In the genomic region with DNA sequence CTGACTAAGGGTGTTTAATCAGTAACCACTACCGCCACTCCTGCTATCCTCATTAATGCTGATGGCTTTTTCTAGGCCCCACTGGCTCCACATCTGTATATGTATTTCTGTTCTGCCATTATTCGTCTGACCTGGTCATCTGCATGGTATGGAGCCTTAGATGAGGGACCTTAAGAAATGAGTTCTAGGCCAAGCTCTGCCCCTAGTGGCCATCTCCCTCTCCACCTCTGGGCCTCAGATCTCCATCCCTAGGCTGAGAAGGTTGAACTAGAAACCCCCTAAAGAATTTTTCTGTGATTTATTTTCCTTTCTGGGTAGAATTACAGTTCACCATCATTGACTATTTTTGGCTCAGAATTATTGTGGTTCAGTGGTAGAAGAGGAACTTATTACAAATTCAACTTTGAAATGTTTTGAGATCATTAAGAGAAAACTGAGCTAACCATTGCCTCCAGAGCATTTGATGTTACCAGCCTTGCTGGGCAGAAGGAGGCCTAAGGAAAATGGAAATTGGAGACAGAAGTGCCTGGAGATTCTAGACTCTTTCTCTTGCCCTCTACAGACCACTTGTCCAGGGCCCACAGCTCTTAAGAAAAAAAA, we compare ENCODE assay signal across 11 cellular contexts.
DNase-seq lines count a peak whose midpoint lies in the region; ATAC-seq, FAIRE-seq and TF ChIP-seq lines count a peak whose summit lies in the region.
"Had no signal": no experiment of that assay in that cellular context is flagged by ENCODE, and none has a peak within 500 bp of the region (broad histone marks: within the 10 kb centered on the region; RNA-seq: fewer than 3 reads in every experiment).

No MANE protein-coding gene starts in this region.

- peak; percentile 6 for DNase-seq in A673 (ENCODE audit: low spot score)
- no peak for DNase-seq in GM12892 (ENCODE audit: insufficient read length)
- DNase-seq in RPMI8226, result peak; percentile 13
- no peak for DNase-seq in foreskin keratinocyte
- no peak for DNase-seq in activated naive CD4-positive, alpha-beta T cell treated with Interleukin-2 at 50 U/mL for 16 hours
- no peak for DNase-seq in activated CD4-positive, alpha-beta memory T cell treated with anti-CD3 and anti-CD28 coated beads, Interleukin-2, amount 10 ng/mL, durations not matched to agents 7 days and 5 days
- DNase-seq in GM12891 (ENCODE audit: insufficient read length, low spot score), result no peak
- DNase-seq: activated naive CD4-positive, alpha-beta T cell treated with anti-CD3 and anti-CD28 coated beads for 36 hours; stimulated activated CD4-positive, alpha-beta T cell treated with anti-CD3 and anti-CD28 coated beads, Interleukin-2, amount 100 ng/mL, for 24 hours had no signal

- no peaks in the 10 kb centered on the region for H3K36me3 ChIP-seq in A673 (ENCODE audit: insufficient read depth, low read length, poor library complexity, severe bottlenecking)

- H3K27ac Mint-ChIP-seq in activated CD4-positive, alpha-beta memory T cell treated with anti-CD3 and anti-CD28 coated beads, Interleukin-2, amount 10 ng/mL, durations not matched to agents 7 days and 5 days, result no peak overlapping the region
- H3K27ac Mint-ChIP-seq: activated naive CD4-positive, alpha-beta T cell treated with anti-CD3 and anti-CD28 coated beads for 36 hours had no signal

- POLR2A ChIA-PET in A673 (lab: Charles Lee; ENCODE audit: low non-redundant PET), result interaction anchor here (0.6 kb wide), 1 partner anchor 224 kb away, joined by 3 read pairs; no protein-coding TSS in a partner anchor
- POLR2A ChIA-PET in activated CD4-positive, alpha-beta memory T cell treated with anti-CD3 and anti-CD28 coated beads, Interleukin-2, amount 10 ng/mL, durations not matched to agents 7 days and 5 days (lab: Charles Lee), result no interaction called here

- H3K4me3 Mint-ChIP-seq in activated CD4-positive, alpha-beta memory T cell treated with anti-CD3 and anti-CD28 coated beads, Interleukin-2, amount 10 ng/mL, durations not matched to agents 7 days and 5 days, result no peak overlapping the region
- H3K4me3 Mint-ChIP-seq: activated naive CD4-positive, alpha-beta T cell treated with anti-CD3 and anti-CD28 coated beads for 36 hours had no signal

- no TSS peak for BruUV-seq in A673 (replicated peaks; lab: Mats Ljungman, UMichigan)

- no peaks in the 10 kb centered on the region for H3K36me3 Mint-ChIP-seq in activated CD4-positive, alpha-beta memory T cell treated with anti-CD3 and anti-CD28 coated beads, Interleukin-2, amount 10 ng/mL, durations not matched to agents 7 days and 5 days (ENCODE audit: low read depth)

- CTCF ChIA-PET in A673 (lab: Charles Lee), result interaction anchor here (0.6 kb wide), 1 partner anchor 1113 kb away, joined by 5 read pairs; no protein-coding TSS in a partner anchor
- CTCF ChIA-PET in activated CD4-positive, alpha-beta memory T cell treated with anti-CD3 and anti-CD28 coated beads, Interleukin-2, amount 10 ng/mL, durations not matched to agents 7 days and 5 days (lab: Charles Lee), result interaction anchor here (1.6 kb wide), 1 partner anchor 15 kb away, joined by 3 read pairs; no protein-coding TSS in a partner anchor

- H3K4me1 Mint-ChIP-seq in activated CD4-positive, alpha-beta memory T cell treated with anti-CD3 and anti-CD28 coated beads, Interleukin-2, amount 10 ng/mL, durations not matched to agents 7 days and 5 days, result no peaks in the 10 kb centered on the region

- intact Hi-C loops in A673 (cut with micrococcal nuclease; ENCODE audit: unreplicated experiment), result no loop called here

- no peaks in the 10 kb centered on the region for H3K4me1 ChIP-seq in A673 (ENCODE audit: insufficient read depth, low read length, poor library complexity, severe bottlenecking)
- no peaks in the 10 kb centered on the region for H3K4me1 ChIP-seq in foreskin keratinocyte

- TF ChIP-seq CTCF in A673 (conservative IDR thresholded peaks at IDR 0.05; ENCODE audit: low read depth, low read length) (peak; percentile 59), foreskin keratinocyte (conservative IDR thresholded peaks at IDR 0.05) (peak; percentile 52)

- H3K27me3 Mint-ChIP-seq in activated CD4-positive, alpha-beta memory T cell treated with anti-CD3 and anti-CD28 coated beads, Interleukin-2, amount 10 ng/mL, durations not matched to agents 7 days and 5 days, result peaks cover 15% of the 10 kb centered on the region

- no peak overlapping the region for H3K4me3 ChIP-seq in A673 (ENCODE audit: low read depth, low read length, poor library complexity, severe bottlenecking)

- H3K9me3 Mint-ChIP-seq in activated CD4-positive, alpha-beta memory T cell treated with anti-CD3 and anti-CD28 coated beads, Interleukin-2, amount 10 ng/mL, durations not matched to agents 7 days and 5 days, result no peaks in the 10 kb centered on the region
- H3K9me3 Mint-ChIP-seq: activated naive CD4-positive, alpha-beta T cell treated with anti-CD3 and anti-CD28 coated beads for 36 hours had no signal

- FAIRE-seq in GM12892 (lab: Jason Lieb, UNC) (peak; percentile 38), GM12891 (lab: Jason Lieb, UNC) (no peak)
- FAIRE-seq: TTC549 had no signal

- H3K27ac ChIP-seq in A673 (ENCODE audit: low read depth, low read length, poor library complexity, severe bottlenecking) (no peak overlapping the region), foreskin keratinocyte (no peak overlapping the region)

- ATAC-seq in foreskin keratinocyte, result no peak
- ATAC-seq in GM18502 (IDR thresholded peaks at IDR 0.05; ENCODE audit: poor library complexity, unreplicated experiment), result no peak

- peaks cover 29% of the 10 kb centered on the region for H3K27me3 ChIP-seq in A673 (replicated peaks; ENCODE audit: insufficient read depth, low read depth, low read length, poor library complexity)
- no peaks in the 10 kb centered on the region for H3K27me3 ChIP-seq in foreskin keratinocyte

- no peaks in the 10 kb centered on the region for H3K9me3 ChIP-seq in A673 (ENCODE audit: low read depth, low read length, poor library complexity, severe bottlenecking)

- TF ChIP-seq POLR2A in GM12892 (IDR thresholded peaks at IDR 0.05; ENCODE audit: low read depth, low read length), result no peak
- no peak for TF ChIP-seq POLR2A in GM12891 (IDR thresholded peaks at IDR 0.05; ENCODE audit: low read depth, low read length)

TF ChIP-seq in GM12891, 5 proteins besides CTCF, POLR2A, EP300 and RAD21:
- TF ChIP-seq SPI1 (IDR thresholded peaks at IDR 0.05; ENCODE audit: low read depth, low read length) (no peak), TAF1 (IDR thresholded peaks at IDR 0.05; ENCODE audit: low read depth, low read length) (no peak), POU2F2 (IDR thresholded peaks at IDR 0.05; ENCODE audit: low read depth, low read length) (no peak), PAX5 (IDR thresholded peaks at IDR 0.05; ENCODE audit: insufficient read depth, low read length, severe bottlenecking) (no peak), POLR2AphosphoS5 (IDR thresholded peaks at IDR 0.05; ENCODE audit: low read depth, low read length) (no peak)
TF ChIP-seq in GM12891: peak in this region for 0.

Comparison
In these comparisons a context has a peak if more than half of its experiments do, and no peak if none do; other contexts are left out.
1. DNase-seq: peak in A673 (single experiment) and RPMI8226 (single experiment); none in GM12892 (single experiment), foreskin keratinocyte (0 of 2), activated naive CD4-positive, alpha-beta T cell treated with Interleukin-2 at 50 U/mL for 16 hours (single experiment), activated CD4-positive, alpha-beta memory T cell treated with anti-CD3 and anti-CD28 coated beads, Interleukin-2, amount 10 ng/mL, durations not matched to agents 7 days and 5 days (single experiment) and GM12891 (single experiment).